In genomic region chr9:128614728-128615127, GRCh38 we compare ENCODE assay signal across 15 cellular contexts. TPM values are rescaled to one million over a fixed set of nuclear protein-coding genes. Genes with fewer than 3 reads are reported as not detected.
DNase-seq lines count a peak whose midpoint lies in the region; ATAC-seq, FAIRE-seq and TF ChIP-seq lines count a peak whose summit lies in the region.
"Had no signal": no experiment of that assay in that cellular context is flagged by ENCODE, and none has a peak within 500 bp of the region (broad histone marks: within the 10 kb centered on the region; RNA-seq: fewer than 3 reads in every experiment).

No MANE protein-coding gene starts in this region.

- peaks cover 68% of the 10 kb centered on the region for H3K36me3 Mint-ChIP-seq in nephron progenitor cell (ENCODE audit: low read depth)

- H3K27ac Mint-ChIP-seq in nephron progenitor cell, result peak overlapping the region; percentile 62
- H3K27ac Mint-ChIP-seq: B cell; CD8-positive, alpha-beta T cell had no signal

- TF ChIP-seq CTCF in RWPE1 (conservative IDR thresholded peaks at IDR 0.05; ENCODE audit: low read depth) (no peak), bronchial epithelial cell (IDR thresholded peaks at IDR 0.05; ENCODE audit: insufficient read depth, low read length, severe bottlenecking) (no peak), nephron progenitor cell (IDR thresholded peaks at IDR 0.05) (no peak)

- no peak overlapping the region for H3K4me3 Mint-ChIP-seq in nephron progenitor cell
- H3K4me3 Mint-ChIP-seq: B cell; CD8-positive, alpha-beta T cell had no signal

- H3K4me1 Mint-ChIP-seq in nephron progenitor cell, result no peaks in the 10 kb centered on the region
- H3K4me1 Mint-ChIP-seq: B cell had no signal

- H3K9me3 Mint-ChIP-seq in nephron progenitor cell, result no peaks in the 10 kb centered on the region
- H3K9me3 Mint-ChIP-seq: CD8-positive, alpha-beta T cell had no signal

- DNase-seq in RWPE1 (ENCODE audit: low spot score), result no peak
- peak; percentile 61 for DNase-seq in bronchial epithelial cell (ENCODE audit: low read depth)
- no peak for DNase-seq in nephron progenitor cell
- no peak for DNase-seq in H4 (ENCODE audit: low spot score)
- no peak for DNase-seq in H7
- DNase-seq: Calu3; CD8-positive, alpha-beta T cell; DND-41; EL; GOT3 had no signal

- POLR2A ChIA-PET in RWPE1 (lab: Yijun Ruan, JAX; ENCODE audit: low non-redundant PET), result no interaction called here

- no peak for ATAC-seq in GM18870 (IDR thresholded peaks at IDR 0.05; ENCODE audit: unreplicated experiment)
- ATAC-seq: CD8-positive, alpha-beta T cell; GM12878 had no signal

- CTCF ChIA-PET in RWPE1 (lab: Yijun Ruan, JAX), result no interaction called here

- H3K36me3 ChIP-seq in bronchial epithelial cell (ENCODE audit: control insufficient read depth, insufficient read depth, low read length) (peaks cover 43% of the 10 kb centered on the region), H7 (replicated peaks; ENCODE audit: control insufficient read depth, insufficient read depth, low read length) (peaks cover 57% of the 10 kb centered on the region)

- no peak overlapping the region for H3K4me3 ChIP-seq in bronchial epithelial cell (ENCODE audit: low read depth, low read length)
- H3K4me3 ChIP-seq in H7 (ENCODE audit: insufficient read depth, low read depth, low read length), result no peak overlapping the region
- H3K4me3 ChIP-seq: BLaER1 treated with 17β-estradiol and CSF1 and Interleukin-3, amounts not matched to agents 10 nM and 100 nM; GM12878; HAP-1 had no signal

- H3K27ac ChIP-seq in RWPE1, result peak overlapping the region; percentile 21; the same call in 1 of the 2 replicates
- H3K27ac ChIP-seq: BLaER1 treated with 17β-estradiol and CSF1 and Interleukin-3, amounts not matched to agents 10 nM and 100 nM had no signal

- FAIRE-seq in bronchial epithelial cell (lab: Jason Lieb, UNC), result no peak
- FAIRE-seq: GM12878 had no signal

- H3K27me3 ChIP-seq in bronchial epithelial cell (ENCODE audit: control insufficient read depth, insufficient read depth, low read length), result no peaks in the 10 kb centered on the region
- H3K27me3 ChIP-seq in H7 (ENCODE audit: control insufficient read depth, insufficient read depth, low read length), result no peaks in the 10 kb centered on the region
- H3K27me3 ChIP-seq: BLaER1 treated with 17β-estradiol and CSF1 and Interleukin-3, amounts not matched to agents 10 nM and 100 nM had no signal

- no peaks in the 10 kb centered on the region for H3K27me3 Mint-ChIP-seq in nephron progenitor cell (ENCODE audit: low read depth, poor library complexity)
- H3K27me3 Mint-ChIP-seq: B cell had no signal

RNA-seq across cellular contexts. Expression of gene DYNC2I2, which starts 41.9 kb away (rescaled TPM):
- 27.4 and 33.7 TPM in 2 replicates for total RNA-seq in bronchial epithelial cell
- total RNA-seq in H4 (2014; rRNA removed; shearing (Covaris generic)), result 56.9 and 69.0 TPM in 2 replicates
- total RNA-seq in H7 (2014; rRNA removed; shearing (Covaris generic)), result 82.3 and 113 TPM in 2 replicates
